Comparison of ENCODE assay signal across 18 cellular contexts in genomic region chr7:38051311-38051710, GRCh38.
DNase-seq lines count a peak whose midpoint lies in the region; FAIRE-seq and TF ChIP-seq lines count a peak whose summit lies in the region.
"Had no signal": no experiment of that assay in that cellular context is flagged by ENCODE, and none has a peak within 500 bp of the region (broad histone marks: within the 10 kb centered on the region; RNA-seq: fewer than 3 reads in every experiment).

No MANE protein-coding gene starts in this region.

- H3K4me3 ChIP-seq in endodermal cell (ENCODE audit: low read length) (no peak overlapping the region), neural progenitor cell (no peak overlapping the region), small intestine (ENCODE audit: low read depth in 1 of 2, low read length in 2 of 2) (no peak overlapping the region)
- H3K4me3 ChIP-seq: HAP-1 had no signal

- H3K36me3 Mint-ChIP-seq in brain (no peaks in the 10 kb centered on the region), endodermal cell (ENCODE audit: low read depth) (peaks cover 2% of the 10 kb centered on the region), neural progenitor cell (peaks cover 3% of the 10 kb centered on the region)

- H3K27me3 ChIP-seq in endodermal cell (ENCODE audit: control insufficient read depth, insufficient read depth, low read length, poor library complexity, severe bottlenecking): no peaks in the 10 kb centered on the region
- no peaks in the 10 kb centered on the region for H3K27me3 ChIP-seq in neural progenitor cell
- H3K27me3 ChIP-seq in small intestine (ENCODE audit: control insufficient read depth in 2 of 2, insufficient read depth in 2 of 2, low read length in 2 of 2): no peaks in the 10 kb centered on the region

- H3K9me3 ChIP-seq in endodermal cell (ENCODE audit: control insufficient read depth, low read length) (peaks cover 10% of the 10 kb centered on the region), neural progenitor cell (ENCODE audit: low read depth) (peaks cover 5% of the 10 kb centered on the region), small intestine (ENCODE audit: control insufficient read depth, low read depth) (no peaks in the 10 kb centered on the region)
- H3K9me3 ChIP-seq: HAP-1 had no signal

- H2AFZ ChIP-seq in neural progenitor cell (replicated peaks): no peak overlapping the region

- H3K79me2 ChIP-seq in neural progenitor cell (ENCODE audit: low read depth): no peaks in the 10 kb centered on the region

- no peaks in the 10 kb centered on the region for H3K36me3 ChIP-seq in endodermal cell (ENCODE audit: control insufficient read depth, insufficient read depth, low read length)
- no peaks in the 10 kb centered on the region for H3K36me3 ChIP-seq in neural progenitor cell
- no peaks in the 10 kb centered on the region for H3K36me3 ChIP-seq in small intestine (ENCODE audit: control insufficient read depth in 2 of 2, insufficient read depth in 2 of 2, low read length in 2 of 2)
- H3K36me3 ChIP-seq: HAP-1 had no signal

- DNase-seq in endodermal cell: no peak
- DNase-seq in neural progenitor cell (ENCODE audit: low spot score): no peak
- no peak for DNase-seq in globus pallidus (ENCODE audit: low spot score)
- no peak for DNase-seq in amygdala (lab: John Stamatoyannopoulos, UW)
- DNase-seq in small intestine: no peak
- DNase-seq: Calu3; CD4-positive, alpha-beta memory T cell; COR-L47; DMS53; DMS79 treated with DMSO at 0.1 percent for 48 hours; GF-D8; GOT3; HFFc6 had no signal

- H3K9ac ChIP-seq in endodermal cell (ENCODE audit: extremely low read depth, low read length, poor library complexity, severe bottlenecking): no peak overlapping the region
- no peak overlapping the region for H3K9ac ChIP-seq in neural progenitor cell

- H3K27ac ChIP-seq in endodermal cell (ENCODE audit: low read depth, low read length): peak overlapping the region; percentile 75
- H3K27ac ChIP-seq in neural progenitor cell: no peak overlapping the region
- H3K27ac ChIP-seq in small intestine (ENCODE audit: low read depth in 1 of 2, low read length in 1 of 2): no peak overlapping the region

- H3K4me1 Mint-ChIP-seq in brain (peaks cover 30% of the 10 kb centered on the region), endodermal cell (no peaks in the 10 kb centered on the region), neural progenitor cell (peaks cover 15% of the 10 kb centered on the region)
- H3K4me1 Mint-ChIP-seq: CD4-positive, alpha-beta memory T cell had no signal

- H3K27me3 Mint-ChIP-seq in brain (no peaks in the 10 kb centered on the region), endodermal cell (ENCODE audit: insufficient read depth) (no peaks in the 10 kb centered on the region), neural progenitor cell (ENCODE audit: insufficient read depth, low read depth) (peaks cover 14% of the 10 kb centered on the region)

- no peaks in the 10 kb centered on the region for H4K20me1 ChIP-seq in neural progenitor cell (ENCODE audit: low read depth)

- H3F3A ChIP-seq in neural progenitor cell (ENCODE audit: low read depth): no peaks in the 10 kb centered on the region

- FAIRE-seq in small intestine (lab: Jason Lieb, UNC): no peak
- FAIRE-seq: GM12891, GM18507, H54 had no signal

- WGBS in endodermal cell (ENCODE audit: insufficient coverage in 1 of 2, insufficient read length in 1 of 2), 2 experiments: 86% methylated on average over 2 of the region's 2 CpGs; no CpG with 5 or more reads in 1 of the 2 experiments
- 83 to 96% (median 95%) methylated on average over 2 of the region's 2 CpGs for WGBS in small intestine, 3 donors

- TF ChIP-seq CTCF in brain (conservative IDR thresholded peaks at IDR 0.05): no peak
- no peak for TF ChIP-seq CTCF in endodermal cell (conservative IDR thresholded peaks at IDR 0.05)
- TF ChIP-seq CTCF in neural progenitor cell (IDR thresholded peaks at IDR 0.05): no peak

- H3K4me3 Mint-ChIP-seq in brain: no peak overlapping the region
- no peak overlapping the region for H3K4me3 Mint-ChIP-seq in endodermal cell
- H3K4me3 Mint-ChIP-seq in neural progenitor cell: peak overlapping the region; percentile 69
- H3K4me3 Mint-ChIP-seq: CD4-positive, alpha-beta memory T cell; HFFc6 had no signal

- no peak overlapping the region for H3K4me2 ChIP-seq in neural progenitor cell

- H3K9me3 Mint-ChIP-seq in brain (peaks cover 4 to 36% (median 24%) of the 10 kb centered on the region in 5 experiments), endodermal cell (peaks cover 30% of the 10 kb centered on the region), neural progenitor cell (peaks cover 23% of the 10 kb centered on the region)

- H3K27ac Mint-ChIP-seq in brain (peak overlapping the region in 4 of 5 experiments; percentile 25 to 92 (median 62)), endodermal cell (no peak overlapping the region), neural progenitor cell (peak overlapping the region; percentile 29)
- H3K27ac Mint-ChIP-seq: CD4-positive, alpha-beta memory T cell; HFFc6 had no signal

- H3K4me1 ChIP-seq in endodermal cell (ENCODE audit: control insufficient read depth, insufficient read depth, low read length) (no peaks in the 10 kb centered on the region), neural progenitor cell (no peaks in the 10 kb centered on the region), small intestine (ENCODE audit: control insufficient read depth in 2 of 2, insufficient read depth in 1 of 2, low read depth in 1 of 2, low read length in 1 of 2) (no peaks in the 10 kb centered on the region)
- H3K4me1 ChIP-seq: HAP-1 had no signal
